10 cellular contexts compared by ENCODE assay signal in genomic region chr20:35329435-35330139, GRCh38. TPM values are rescaled to one million over a fixed set of nuclear protein-coding genes. Genes with fewer than 3 reads are reported as not detected.
DNase-seq lines count a peak whose midpoint lies in the region; ATAC-seq, FAIRE-seq and TF ChIP-seq lines count a peak whose summit lies in the region.
"Had no signal": no experiment of that assay in that cellular context is flagged by ENCODE, and none has a peak within 500 bp of the region (broad histone marks: within the 10 kb centered on the region; RNA-seq: fewer than 3 reads in every experiment).

No MANE protein-coding gene starts in this region.

- H3K4me3 ChIP-seq in heart right ventricle (no peak overlapping the region), kidney (ENCODE audit: low read length in 2 of 2) (no peak overlapping the region), transverse colon (no peak overlapping the region)

- in situ Hi-C loops in transverse colon (cut with MboI; ENCODE audit: low pct_ligation_motif_present in 1 of 4, low pct_unique_long_range_greater_than_20kb in 1 of 4, low sequenced_read_pairs in 3 of 4) = no loop called here

- H3K4me1 ChIP-seq in heart right ventricle (peaks cover 0 to 38% (median 13%) of the 10 kb centered on the region in 9 donors), kidney (ENCODE audit: control insufficient read depth in 1 of 2, insufficient read depth in 1 of 2, low read depth in 1 of 2, low read length in 2 of 2) (peaks cover 6 to 10% of the 10 kb centered on the region in 2 donors), transverse colon (peaks cover 8 to 49% (median 31%) of the 10 kb centered on the region in 4 donors)

- no peak for TF ChIP-seq EP300 in transverse colon (IDR thresholded peaks at IDR 0.05; ENCODE audit: low read depth)

- no peak for FAIRE-seq in kidney (lab: Jason Lieb, UNC)

- ATAC-seq in heart right ventricle = peak in 4 of 8 donors; percentile 25 to 47 (median 44)
- no peak for ATAC-seq in Right ventricle myocardium inferior
- ATAC-seq: effector memory CD8-positive, alpha-beta T cell had no signal

- WGBS in heart right ventricle, 2 donors = 89 to 91% methylated on average over 4 of the region's 4 CpGs
- WGBS in transverse colon (ENCODE audit: low coverage in 1 of 2), 2 donors = 81% methylated on average over 4 of the region's 4 CpGs; no CpG with 5 or more reads in 1 of the 2 donors

- H3K9me3 ChIP-seq in heart right ventricle (no peaks in the 10 kb centered on the region), kidney (ENCODE audit: control insufficient read depth in 1 of 2, low read length in 2 of 2) (no peaks in the 10 kb centered on the region), transverse colon (no peaks in the 10 kb centered on the region)

- TF ChIP-seq CTCF in heart right ventricle (IDR thresholded peaks at IDR 0.05) (peak in 7 of 9 donors; percentile 6 to 49 (median 33)), kidney (IDR thresholded peaks at IDR 0.05; ENCODE audit: borderline replicate concordance, extremely low read depth, insufficient read depth) (peak; percentile 41), transverse colon (IDR thresholded peaks at IDR 0.05) (peak; percentile 17 to 55 (median 47))

- H3K27me3 ChIP-seq in heart right ventricle (no peaks in the 10 kb centered on the region), transverse colon (no peaks in the 10 kb centered on the region)

- no peak for TF ChIP-seq POLR2A in transverse colon (IDR thresholded peaks at IDR 0.05)

- intact Hi-C loops in heart right ventricle (cut with DNase I) = no loop called here
- intact Hi-C loops in Right ventricle myocardium inferior (cut with DNase I) = no loop called here
- intact Hi-C loops in kidney (cut with DNase I) = no loop called here
- intact Hi-C loops in transverse colon (cut with DNase I; ENCODE audit: low total_unique reads) = loop anchor here (5.0 kb wide), 1 partner anchor 267 kb away; no protein-coding TSS in a partner anchor

- H3K9ac ChIP-seq in kidney (ENCODE audit: low read length in 2 of 2) = no peak overlapping the region

- H3K36me3 ChIP-seq in heart right ventricle = peaks cover 0 to 7% (median 0%) of the 10 kb centered on the region in 9 donors
- H3K36me3 ChIP-seq in kidney (ENCODE audit: control insufficient read depth in 1 of 2, insufficient read depth in 2 of 2, low read length in 2 of 2) = no peaks in the 10 kb centered on the region
- H3K36me3 ChIP-seq in transverse colon = no peaks in the 10 kb centered on the region

- H3K27ac ChIP-seq in heart right ventricle (no peak overlapping the region), kidney (ENCODE audit: low read depth in 2 of 2, low read length in 2 of 2) (no peak overlapping the region), transverse colon (no peak overlapping the region)

- DNase-seq in heart right ventricle = no peak
- no peak for DNase-seq in Right ventricle myocardium inferior (ENCODE audit: missing footprints)
- peak; percentile 58 for DNase-seq in NCI-H226
- peak; percentile 79 for DNase-seq in activated CD8-positive, alpha-beta memory T cell treated with anti-CD3 and anti-CD28 coated beads, Interleukin-2, amount 50 U/mL, for 48 hours
- DNase-seq in kidney = no peak
- DNase-seq in transverse colon = peak; percentile 58
- no peak for DNase-seq in NCI-H2029 treated with DMSO at 0.1 percent for 48 hours (lab: John Stamatoyannopoulos, UW)
- DNase-seq in NCI-H1092 treated with DMSO at 0.1 percent for 48 hours (lab: John Stamatoyannopoulos, UW) = no peak

RNA-seq across cellular contexts. Expression of gene FAM83C, which starts 37.4 kb away (rescaled TPM):
- total RNA-seq in heart right ventricle (not detected), Right ventricle myocardium inferior (not detected), kidney (not detected), transverse colon (under 1 TPM in 1 of 4 donors, not detected in 3; 0.14 TPM)
- polyA plus RNA-seq in heart right ventricle (under 1 TPM in 1 of 2 donors, not detected in 1; 0.03 TPM), kidney (ENCODE audit: insufficient read depth, low read depth, low replicate concordance) (not detected)
- total RNA-seq: subcutaneous adipose tissue had no signal

RNA-seq across cellular contexts. Expression of gene EIF6, which starts 45.0 kb away (rescaled TPM):
- total RNA-seq in heart right ventricle = 10 to 100 TPM; 28.2 to 57.5 (median 39.0) TPM
- polyA plus RNA-seq in heart right ventricle = 100 to 1,000 TPM in 1 of 2 donors, 10 to 100 TPM in 1; 33.4 to 155 TPM
- 36.5 TPM for total RNA-seq in Right ventricle myocardium inferior
- 114 TPM for total RNA-seq in kidney
- 254 TPM for polyA plus RNA-seq in kidney (ENCODE audit: insufficient read depth, low read depth, low replicate concordance)
- total RNA-seq in transverse colon = 100 to 1,000 TPM in 2 of 4 donors, 10 to 100 TPM in 2; 54.9 to 168 (median 100) TPM

RNA-seq across cellular contexts. Expression of gene MMP24OS, which starts 51.7 kb away (rescaled TPM):
- total RNA-seq in heart right ventricle (10 to 100 TPM; 36.8 to 62.4 (median 46.1) TPM), Right ventricle myocardium inferior (50.1 TPM), kidney (127 TPM), transverse colon (10 to 100 TPM; 32.4 to 81.1 (median 47.9) TPM)
- polyA plus RNA-seq in heart right ventricle (10 to 100 TPM; 14.4 to 64.1 TPM), kidney (ENCODE audit: insufficient read depth, low read depth, low replicate concordance) (248 TPM)

Comparison
In these comparisons a context has a peak if more than half of its experiments do, and no peak if none do; other contexts are left out.
1. DNase-seq: peak in NCI-H226 (single experiment), activated CD8-positive, alpha-beta memory T cell treated with anti-CD3 and anti-CD28 coated beads, Interleukin-2, amount 50 U/mL, for 48 hours (single experiment) and transverse colon (single experiment); none in heart right ventricle (0 of 2), Right ventricle myocardium inferior (single experiment), kidney (single experiment), NCI-H2029 treated with DMSO at 0.1 percent for 48 hours (single experiment) and NCI-H1092 treated with DMSO at 0.1 percent for 48 hours (single experiment).
2. Peak in every context shown above with its lines, with median percentiles within 50 percentile points of each other: CTCF ChIP-seq.